Comparison of ENCODE assay signal across 1 cellular context in genomic region chr16:56554441-56554840, GRCh38.
TF ChIP-seq lines count a peak whose summit lies in the region.

No MANE protein-coding gene starts in this region.

TF ChIP-seq in HepG2, 621 proteins besides CTCF, POLR2A, EP300 and RAD21:
- TF ChIP-seq ZNF629 (CRISPR knock-in tag; conservative IDR thresholded peaks at IDR 0.05) (peak; percentile 79), U2AF2 (IDR thresholded peaks at IDR 0.05; ENCODE audit: low read depth, low read length) (no peak)
